Comparison of ENCODE assay signal across 1 cellular context in the genomic region with DNA sequence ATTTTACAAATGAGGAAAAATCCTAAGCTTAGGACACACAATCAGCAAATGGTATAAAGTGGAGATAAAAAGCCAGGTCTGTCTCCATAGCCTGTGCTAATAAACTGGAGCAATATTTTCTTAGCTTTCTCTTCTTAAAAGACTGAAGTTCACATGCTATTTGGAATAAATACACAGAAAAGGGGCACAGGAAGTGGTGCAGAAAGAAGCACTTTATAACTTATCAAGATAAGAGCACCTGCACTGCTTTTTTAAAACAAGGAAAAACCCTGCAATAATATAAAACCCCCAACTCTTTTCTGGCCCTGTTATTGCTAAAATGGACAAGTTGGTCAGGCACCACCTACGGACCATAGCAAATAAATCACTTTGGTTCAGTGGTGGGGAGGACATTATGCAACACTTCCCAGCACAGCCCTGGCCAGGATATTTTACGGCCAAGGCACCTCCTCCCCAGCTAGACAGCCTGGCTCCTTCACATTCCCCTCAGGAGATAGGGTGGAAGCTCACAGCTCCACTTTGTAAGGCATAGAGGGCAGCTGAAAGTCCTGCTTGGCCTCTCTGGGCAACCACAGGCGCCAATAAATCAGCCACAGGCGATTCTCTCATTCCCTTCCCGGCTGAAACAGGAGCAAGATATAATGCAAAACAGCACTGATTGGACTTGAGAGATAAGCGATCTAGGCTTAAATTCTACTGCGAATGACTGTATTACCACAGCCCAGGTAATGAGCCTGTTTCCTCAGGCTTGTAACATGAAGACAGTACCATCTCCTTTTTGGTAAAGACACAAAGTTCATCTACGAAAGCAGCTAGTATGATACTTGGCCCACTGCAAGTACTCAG.
TF ChIP-seq lines count a peak whose summit lies in the region.

No MANE protein-coding gene starts in this region.

TF ChIP-seq in HepG2, 621 proteins besides CTCF, POLR2A, EP300 and RAD21 (continued from another document and continues in another):
- TF ChIP-seq FIP1L1 (IDR thresholded peaks at IDR 0.05; ENCODE audit: borderline replicate concordance, insufficient read depth, low read depth, low read length), result no peak
- no peak for TF ChIP-seq ZSCAN29 (CRISPR knock-in tag; conservative IDR thresholded peaks at IDR 0.05)
- TF ChIP-seq JDP2 (CRISPR knock-in tag; IDR thresholded peaks at IDR 0.05; ENCODE audit: borderline replicate concordance), result no peak
- no peak for TF ChIP-seq GTF3A (CRISPR knock-in tag; conservative IDR thresholded peaks at IDR 0.05)
- TF ChIP-seq, protein P1, sequence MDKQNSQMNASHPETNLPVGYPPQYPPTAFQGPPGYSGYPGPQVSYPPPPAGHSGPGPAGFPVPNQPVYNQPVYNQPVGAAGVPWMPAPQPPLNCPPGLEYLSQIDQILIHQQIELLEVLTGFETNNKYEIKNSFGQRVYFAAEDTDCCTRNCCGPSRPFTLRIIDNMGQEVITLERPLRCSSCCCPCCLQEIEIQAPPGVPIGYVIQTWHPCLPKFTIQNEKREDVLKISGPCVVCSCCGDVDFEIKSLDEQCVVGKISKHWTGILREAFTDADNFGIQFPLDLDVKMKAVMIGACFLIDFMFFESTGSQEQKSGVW (CRISPR knock-in tag; IDR thresholded peaks at IDR 0.05; ENCODE audit: borderline replicate concordance), result no peak
- no peak for TF ChIP-seq STAT5B (CRISPR knock-in tag; IDR thresholded peaks at IDR 0.05)
- TF ChIP-seq ZSCAN12 (CRISPR knock-in tag; IDR thresholded peaks at IDR 0.05), result no peak
- no peak for TF ChIP-seq MBD4 (IDR thresholded peaks at IDR 0.05; ENCODE audit: borderline replicate concordance, low read length)
- TF ChIP-seq ZSCAN20 (CRISPR knock-in tag; IDR thresholded peaks at IDR 0.05; ENCODE audit: borderline replicate concordance), result no peak
- TF ChIP-seq KLF13 (CRISPR knock-in tag; IDR thresholded peaks at IDR 0.05), result no peak
- TF ChIP-seq ZMYM3 (CRISPR knock-in tag; IDR thresholded peaks at IDR 0.05), result 0 out of 2 replicates have a peak, but pooled peaks have one; percentile 33
- TF ChIP-seq NCOA5 (CRISPR knock-in tag; IDR thresholded peaks at IDR 0.05), result no peak
- TF ChIP-seq FOSL1 (CRISPR knock-in tag; IDR thresholded peaks at IDR 0.05; ENCODE audit: borderline replicate concordance), result no peak
- no peak for TF ChIP-seq ZNF562 (CRISPR knock-in tag; IDR thresholded peaks at IDR 0.05; ENCODE audit: borderline replicate concordance)
- TF ChIP-seq ZNF598 (CRISPR knock-in tag; IDR thresholded peaks at IDR 0.05; ENCODE audit: borderline replicate concordance), result no peak
- TF ChIP-seq, protein P2, sequence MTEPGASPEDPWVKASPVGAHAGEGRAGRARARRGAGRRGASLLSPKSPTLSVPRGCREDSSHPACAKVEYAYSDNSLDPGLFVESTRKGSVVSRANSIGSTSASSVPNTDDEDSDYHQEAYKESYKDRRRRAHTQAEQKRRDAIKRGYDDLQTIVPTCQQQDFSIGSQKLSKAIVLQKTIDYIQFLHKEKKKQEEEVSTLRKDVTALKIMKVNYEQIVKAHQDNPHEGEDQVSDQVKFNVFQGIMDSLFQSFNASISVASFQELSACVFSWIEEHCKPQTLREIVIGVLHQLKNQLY (CRISPR knock-in tag; IDR thresholded peaks at IDR 0.05), result no peak
- no peak for TF ChIP-seq TAF15 (IDR thresholded peaks at IDR 0.05; ENCODE audit: low read depth, low read length, poor library complexity, severe bottlenecking)
- TF ChIP-seq NPAS2 (CRISPR knock-in tag; IDR thresholded peaks at IDR 0.05; ENCODE audit: borderline replicate concordance), result no peak
- TF ChIP-seq ZFP1 (CRISPR knock-in tag; IDR thresholded peaks at IDR 0.05), result no peak; the same call in 1 of the 2 replicates
- TF ChIP-seq, protein P3, sequence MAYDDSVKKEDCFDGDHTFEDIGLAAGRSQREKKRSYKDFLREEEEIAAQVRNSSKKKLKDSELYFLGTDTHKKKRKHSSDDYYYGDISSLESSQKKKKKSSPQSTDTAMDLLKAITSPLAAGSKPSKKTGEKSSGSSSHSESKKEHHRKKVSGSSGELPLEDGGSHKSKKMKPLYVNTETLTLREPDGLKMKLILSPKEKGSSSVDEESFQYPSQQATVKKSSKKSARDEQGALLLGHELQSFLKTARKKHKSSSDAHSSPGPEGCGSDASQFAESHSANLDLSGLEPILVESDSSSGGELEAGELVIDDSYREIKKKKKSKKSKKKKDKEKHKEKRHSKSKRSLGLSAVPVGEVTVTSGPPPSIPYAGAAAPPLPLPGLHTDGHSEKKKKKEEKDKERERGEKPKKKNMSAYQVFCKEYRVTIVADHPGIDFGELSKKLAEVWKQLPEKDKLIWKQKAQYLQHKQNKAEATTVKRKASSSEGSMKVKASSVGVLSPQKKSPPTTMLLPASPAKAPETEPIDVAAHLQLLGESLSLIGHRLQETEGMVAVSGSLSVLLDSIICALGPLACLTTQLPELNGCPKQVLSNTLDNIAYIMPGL (CRISPR knock-in tag; IDR thresholded peaks at IDR 0.05; ENCODE audit: borderline replicate concordance in 1 of 2, low read depth in 1 of 2), result no peak
- no peak for TF ChIP-seq XBP1 (CRISPR knock-in tag; IDR thresholded peaks at IDR 0.05)
- TF ChIP-seq ARHGAP35 (CRISPR knock-in tag; IDR thresholded peaks at IDR 0.05; ENCODE audit: borderline replicate concordance), result no peak
- no peak for TF ChIP-seq RFX5 (IDR thresholded peaks at IDR 0.05; ENCODE audit: low read depth, low read length)
- TF ChIP-seq SMC3 (IDR thresholded peaks at IDR 0.05; ENCODE audit: low read length), result no peak
- TF ChIP-seq RBFOX2 (IDR thresholded peaks at IDR 0.05; ENCODE audit: low read depth, low read length), result no peak
- TF ChIP-seq SYNCRIP (IDR thresholded peaks at IDR 0.05; ENCODE audit: insufficient read depth, low read depth, low read length), result no peak
- TF ChIP-seq PPARG (CRISPR knock-in tag; conservative IDR thresholded peaks at IDR 0.05), result no peak
- TF ChIP-seq ZNF547 (CRISPR knock-in tag; IDR thresholded peaks at IDR 0.05), result no peak
- no peak for TF ChIP-seq ADNP (CRISPR knock-in tag; IDR thresholded peaks at IDR 0.05)
- TF ChIP-seq, protein P4, sequence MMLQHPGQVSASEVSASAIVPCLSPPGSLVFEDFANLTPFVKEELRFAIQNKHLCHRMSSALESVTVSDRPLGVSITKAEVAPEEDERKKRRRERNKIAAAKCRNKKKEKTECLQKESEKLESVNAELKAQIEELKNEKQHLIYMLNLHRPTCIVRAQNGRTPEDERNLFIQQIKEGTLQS (CRISPR knock-in tag; IDR thresholded peaks at IDR 0.05), result no peak
- TF ChIP-seq, protein P5, sequence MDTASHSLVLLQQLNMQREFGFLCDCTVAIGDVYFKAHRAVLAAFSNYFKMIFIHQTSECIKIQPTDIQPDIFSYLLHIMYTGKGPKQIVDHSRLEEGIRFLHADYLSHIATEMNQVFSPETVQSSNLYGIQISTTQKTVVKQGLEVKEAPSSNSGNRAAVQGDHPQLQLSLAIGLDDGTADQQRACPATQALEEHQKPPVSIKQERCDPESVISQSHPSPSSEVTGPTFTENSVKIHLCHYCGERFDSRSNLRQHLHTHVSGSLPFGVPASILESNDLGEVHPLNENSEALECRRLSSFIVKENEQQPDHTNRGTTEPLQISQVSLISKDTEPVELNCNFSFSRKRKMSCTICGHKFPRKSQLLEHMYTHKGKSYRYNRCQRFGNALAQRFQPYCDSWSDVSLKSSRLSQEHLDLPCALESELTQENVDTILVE (CRISPR knock-in tag; IDR thresholded peaks at IDR 0.05), result no peak
- TF ChIP-seq, protein P6, sequence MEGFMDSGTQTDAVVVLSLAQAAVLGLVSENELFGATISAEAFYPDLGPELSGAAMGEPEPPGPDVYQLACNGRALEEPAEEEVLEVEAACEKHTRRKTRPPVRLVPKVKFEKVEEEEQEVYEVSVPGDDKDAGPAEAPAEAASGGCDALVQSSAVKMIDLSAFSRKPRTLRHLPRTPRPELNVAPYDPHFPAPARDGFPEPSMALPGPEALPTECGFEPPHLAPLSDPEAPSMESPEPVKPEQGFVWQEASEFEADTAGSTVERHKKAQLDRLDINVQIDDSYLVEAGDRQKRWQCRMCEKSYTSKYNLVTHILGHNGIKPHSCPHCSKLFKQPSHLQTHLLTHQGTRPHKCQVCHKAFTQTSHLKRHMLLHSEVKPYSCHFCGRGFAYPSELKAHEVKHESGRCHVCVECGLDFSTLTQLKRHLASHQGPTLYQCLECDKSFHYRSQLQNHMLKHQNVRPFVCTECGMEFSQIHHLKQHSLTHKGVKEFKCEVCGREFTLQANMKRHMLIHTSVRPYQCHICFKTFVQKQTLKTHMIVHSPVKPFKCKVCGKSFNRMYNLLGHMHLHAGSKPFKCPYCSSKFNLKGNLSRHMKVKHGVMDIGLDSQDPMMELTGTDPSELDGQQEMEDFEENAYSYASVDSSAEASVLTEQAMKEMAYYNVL (CRISPR knock-in tag; IDR thresholded peaks at IDR 0.05; ENCODE audit: borderline replicate concordance), result no peak
- peak in 1 of 2 experiments; percentile 36; a peak in 1 of 4 replicates for TF ChIP-seq KLF16 (CRISPR knock-in tag; IDR thresholded peaks at IDR 0.05)
- TF ChIP-seq, protein P7, sequence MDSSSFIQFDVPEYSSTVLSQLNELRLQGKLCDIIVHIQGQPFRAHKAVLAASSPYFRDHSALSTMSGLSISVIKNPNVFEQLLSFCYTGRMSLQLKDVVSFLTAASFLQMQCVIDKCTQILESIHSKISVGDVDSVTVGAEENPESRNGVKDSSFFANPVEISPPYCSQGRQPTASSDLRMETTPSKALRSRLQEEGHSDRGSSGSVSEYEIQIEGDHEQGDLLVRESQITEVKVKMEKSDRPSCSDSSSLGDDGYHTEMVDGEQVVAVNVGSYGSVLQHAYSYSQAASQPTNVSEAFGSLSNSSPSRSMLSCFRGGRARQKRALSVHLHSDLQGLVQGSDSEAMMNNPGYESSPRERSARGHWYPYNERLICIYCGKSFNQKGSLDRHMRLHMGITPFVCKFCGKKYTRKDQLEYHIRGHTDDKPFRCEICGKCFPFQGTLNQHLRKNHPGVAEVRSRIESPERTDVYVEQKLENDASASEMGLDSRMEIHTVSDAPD (CRISPR knock-in tag; IDR thresholded peaks at IDR 0.05), result no peak
- no peak for TF ChIP-seq FOXJ3 (CRISPR knock-in tag; IDR thresholded peaks at IDR 0.05; ENCODE audit: borderline replicate concordance)
- TF ChIP-seq ZNF138 (CRISPR knock-in tag; IDR thresholded peaks at IDR 0.05; ENCODE audit: low read depth), result no peak
- TF ChIP-seq SPEN (CRISPR knock-in tag; IDR thresholded peaks at IDR 0.05; ENCODE audit: low read depth), result no peak
- peak; percentile 9; the same call in 1 of the 2 replicates for TF ChIP-seq IRF2 (CRISPR knock-in tag; IDR thresholded peaks at IDR 0.05)
- TF ChIP-seq, protein P8, sequence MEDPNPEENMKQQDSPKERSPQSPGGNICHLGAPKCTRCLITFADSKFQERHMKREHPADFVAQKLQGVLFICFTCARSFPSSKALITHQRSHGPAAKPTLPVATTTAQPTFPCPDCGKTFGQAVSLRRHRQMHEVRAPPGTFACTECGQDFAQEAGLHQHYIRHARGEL (CRISPR knock-in tag; IDR thresholded peaks at IDR 0.05), result no peak
- 0 out of 2 replicates have a peak, but pooled peaks have one; percentile 42 for TF ChIP-seq ZNF792 (CRISPR knock-in tag; IDR thresholded peaks at IDR 0.05)
- no peak for TF ChIP-seq PRPF4 (IDR thresholded peaks at IDR 0.05; ENCODE audit: low read depth, low read length, poor library complexity, severe bottlenecking)
- no peak for TF ChIP-seq SALL2 (CRISPR knock-in tag; IDR thresholded peaks at IDR 0.05)
- TF ChIP-seq ZNF496 (CRISPR knock-in tag; IDR thresholded peaks at IDR 0.05; ENCODE audit: insufficient replicate concordance), result no peak
- TF ChIP-seq TBX3 (IDR thresholded peaks at IDR 0.05; ENCODE audit: borderline replicate concordance), result no peak
- no peak for TF ChIP-seq DNMT3B (CRISPR knock-in tag; conservative IDR thresholded peaks at IDR 0.05)
- no peak for TF ChIP-seq ZFP82 (CRISPR knock-in tag; IDR thresholded peaks at IDR 0.05; ENCODE audit: borderline replicate concordance)
- TF ChIP-seq ZNF460 (CRISPR knock-in tag; IDR thresholded peaks at IDR 0.05; ENCODE audit: borderline replicate concordance), result no peak
- TF ChIP-seq ZNF614 (CRISPR knock-in tag; IDR thresholded peaks at IDR 0.05; ENCODE audit: borderline replicate concordance), result 0 out of 2 replicates have a peak, but pooled peaks have one; percentile 57
- TF ChIP-seq PTBP1 (IDR thresholded peaks at IDR 0.05; ENCODE audit: low read depth, low read length, poor library complexity, severe bottlenecking), result no peak
- TF ChIP-seq ZNF841 (CRISPR knock-in tag; IDR thresholded peaks at IDR 0.05; ENCODE audit: borderline replicate concordance), result no peak
- no peak for TF ChIP-seq ISL2 (CRISPR knock-in tag; IDR thresholded peaks at IDR 0.05)
- no peak for TF ChIP-seq ZNF546 (CRISPR knock-in tag; conservative IDR thresholded peaks at IDR 0.05)
- TF ChIP-seq, protein P9, sequence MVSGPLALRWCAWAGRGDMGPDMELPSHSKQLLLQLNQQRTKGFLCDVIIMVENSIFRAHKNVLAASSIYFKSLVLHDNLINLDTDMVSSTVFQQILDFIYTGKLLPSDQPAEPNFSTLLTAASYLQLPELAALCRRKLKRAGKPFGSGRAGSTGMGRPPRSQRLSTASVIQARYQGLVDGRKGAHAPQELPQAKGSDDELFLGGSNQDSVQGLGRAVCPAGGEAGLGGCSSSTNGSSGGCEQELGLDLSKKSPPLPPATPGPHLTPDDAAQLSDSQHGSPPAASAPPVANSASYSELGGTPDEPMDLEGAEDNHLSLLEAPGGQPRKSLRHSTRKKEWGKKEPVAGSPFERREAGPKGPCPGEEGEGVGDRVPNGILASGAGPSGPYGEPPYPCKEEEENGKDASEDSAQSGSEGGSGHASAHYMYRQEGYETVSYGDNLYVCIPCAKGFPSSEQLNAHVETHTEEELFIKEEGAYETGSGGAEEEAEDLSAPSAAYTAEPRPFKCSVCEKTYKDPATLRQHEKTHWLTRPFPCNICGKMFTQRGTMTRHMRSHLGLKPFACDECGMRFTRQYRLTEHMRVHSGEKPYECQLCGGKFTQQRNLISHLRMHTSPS (CRISPR knock-in tag; IDR thresholded peaks at IDR 0.05; ENCODE audit: low read depth), result no peak
- no peak for TF ChIP-seq GPN1 (CRISPR knock-in tag; IDR thresholded peaks at IDR 0.05; ENCODE audit: borderline replicate concordance)
- TF ChIP-seq, protein P10, sequence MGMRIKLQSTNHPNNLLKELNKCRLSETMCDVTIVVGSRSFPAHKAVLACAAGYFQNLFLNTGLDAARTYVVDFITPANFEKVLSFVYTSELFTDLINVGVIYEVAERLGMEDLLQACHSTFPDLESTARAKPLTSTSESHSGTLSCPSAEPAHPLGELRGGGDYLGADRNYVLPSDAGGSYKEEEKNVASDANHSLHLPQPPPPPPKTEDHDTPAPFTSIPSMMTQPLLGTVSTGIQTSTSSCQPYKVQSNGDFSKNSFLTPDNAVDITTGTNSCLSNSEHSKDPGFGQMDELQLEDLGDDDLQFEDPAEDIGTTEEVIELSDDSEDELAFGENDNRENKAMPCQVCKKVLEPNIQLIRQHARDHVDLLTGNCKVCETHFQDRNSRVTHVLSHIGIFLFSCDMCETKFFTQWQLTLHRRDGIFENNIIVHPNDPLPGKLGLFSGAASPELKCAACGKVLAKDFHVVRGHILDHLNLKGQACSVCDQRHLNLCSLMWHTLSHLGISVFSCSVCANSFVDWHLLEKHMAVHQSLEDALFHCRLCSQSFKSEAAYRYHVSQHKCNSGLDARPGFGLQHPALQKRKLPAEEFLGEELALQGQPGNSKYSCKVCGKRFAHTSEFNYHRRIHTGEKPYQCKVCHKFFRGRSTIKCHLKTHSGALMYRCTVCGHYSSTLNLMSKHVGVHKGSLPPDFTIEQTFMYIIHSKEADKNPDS (CRISPR knock-in tag; IDR thresholded peaks at IDR 0.05), result no peak
- no peak for TF ChIP-seq SNAI1 (CRISPR knock-in tag; IDR thresholded peaks at IDR 0.05; ENCODE audit: borderline replicate concordance)
- no peak for TF ChIP-seq NR1H2 (CRISPR knock-in tag; IDR thresholded peaks at IDR 0.05; ENCODE audit: borderline replicate concordance, low read depth)
- no peak for TF ChIP-seq ZBTB42 (CRISPR knock-in tag; IDR thresholded peaks at IDR 0.05)
